In the genomic region with DNA sequence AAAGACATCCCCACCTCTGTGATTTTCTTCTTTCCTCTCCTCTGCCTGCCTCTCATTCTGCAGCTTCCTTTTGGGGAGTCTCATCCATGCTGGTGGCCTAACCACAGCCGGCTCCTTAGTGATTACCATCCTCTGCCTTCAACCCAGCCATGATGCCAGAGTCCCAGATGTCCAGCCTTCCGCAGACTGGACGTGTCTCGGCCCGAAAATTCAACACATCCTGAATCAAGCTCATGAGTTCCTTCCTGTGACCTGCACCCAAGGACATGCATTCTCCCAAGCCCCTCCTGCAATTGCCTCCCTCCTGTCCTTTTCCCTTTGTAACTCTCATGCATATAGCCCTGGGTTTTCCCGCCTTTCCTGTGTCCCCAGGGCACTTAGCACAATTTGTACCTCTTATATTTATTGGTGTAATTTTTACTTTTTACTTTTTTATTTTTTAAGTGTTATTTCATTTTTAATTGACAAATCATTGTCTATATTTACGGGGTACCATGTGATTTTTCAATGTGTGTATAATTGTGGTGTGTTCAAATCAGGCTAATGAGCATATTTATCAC, we compare ENCODE assay signal across 17 cellular contexts. TPM values are rescaled to one million over a fixed set of nuclear protein-coding genes. Genes with fewer than 3 reads are reported as not detected.
A peak's percentile ranks its signal among the peaks of the same experiment; 100 is the strongest.
DNase-seq lines count a peak whose midpoint lies in the region; ATAC-seq lines count a peak whose summit lies in the region.
"Had no signal": no experiment of that assay in that cellular context is flagged by ENCODE, and none has a peak within 500 bp of the region (broad histone marks: within the 10 kb centered on the region; RNA-seq: fewer than 3 reads in every experiment).

No MANE protein-coding gene starts in this region.

- H3K9me3 Mint-ChIP-seq in activated T-cell treated with anti-CD3 and anti-CD28 coated beads, Interleukin-2, amount 50 U/mL, for 72 hours, result peaks cover 0 to 3% of the 10 kb centered on the region in 2 donors
- peaks cover 4% of the 10 kb centered on the region for H3K9me3 Mint-ChIP-seq in activated T-helper 17 cell treated with anti-CD3 and anti-CD28 coated beads, Interleukin-2, amount 50 U/mL, for 72 hours
- peaks cover 4% of the 10 kb centered on the region for H3K9me3 Mint-ChIP-seq in memory B cell
- H3K9me3 Mint-ChIP-seq in stimulated activated naive B cell treated with anti-CD40 and anti-IgM and Interleukin-4, amounts not matched to agents 10 μg/mL and 1 μg/mL and 100 μg/mL, for 72 hours, result peaks cover 3 to 7% of the 10 kb centered on the region in 2 donors
- no peaks in the 10 kb centered on the region for H3K9me3 Mint-ChIP-seq in T-helper 2 cell treated with Interferon-gamma antibody and Interleukin-4, amounts not matched to agents 5 μg/mL and 100 μg/mL, for 36 hours

- no peak for DNase-seq in activated T-cell treated with anti-CD3 and anti-CD28 coated beads, Interleukin-2, amount 50 U/mL, for 72 hours
- DNase-seq in activated T-cell treated with anti-CD3 and anti-CD28 coated beads, Interleukin-2, amount 50 U/mL, for 48 hours, result no peak
- no peak for DNase-seq in memory B cell (ENCODE audit: low spot score in 2 of 2)
- DNase-seq in stimulated activated naive B cell treated with anti-CD40 and anti-IgM and Interleukin-4, amounts not matched to agents 10 μg/mL and 1 μg/mL and 100 μg/mL, for 72 hours, result no peak
- DNase-seq in T-helper 2 cell treated with Interferon-gamma antibody and Interleukin-4, amounts not matched to agents 5 μg/mL and 100 μg/mL, for 36 hours (ENCODE audit: low spot score), result no peak
- no peak for DNase-seq in SW 1271 (lab: John Stamatoyannopoulos, UW)
- DNase-seq in activated CD4-positive, alpha-beta T cell treated with anti-CD3 and anti-CD28 coated beads for 4 hours, result no peak
- DNase-seq: activated naive CD4-positive, alpha-beta T cell treated with anti-CD3 and anti-CD28 coated beads for 36 hours; effector CD4-positive, alpha-beta T cell; GOT3; hippocampal formation; IMR-90; left colon; NCI-H2081; NCI-H526 treated with DMSO at 0.1 percent for 48 hours; transverse colon had no signal

- H3K27me3 Mint-ChIP-seq in activated T-cell treated with anti-CD3 and anti-CD28 coated beads, Interleukin-2, amount 50 U/mL, for 72 hours (ENCODE audit: low read depth), result peaks cover 69% of the 10 kb centered on the region
- H3K27me3 Mint-ChIP-seq in activated T-helper 17 cell treated with anti-CD3 and anti-CD28 coated beads, Interleukin-2, amount 50 U/mL, for 72 hours, result peaks cover 57% of the 10 kb centered on the region
- peaks cover 40% of the 10 kb centered on the region for H3K27me3 Mint-ChIP-seq in memory B cell
- peaks cover 62 to 79% of the 10 kb centered on the region in 2 donors for H3K27me3 Mint-ChIP-seq in stimulated activated naive B cell treated with anti-CD40 and anti-IgM and Interleukin-4, amounts not matched to agents 10 μg/mL and 1 μg/mL and 100 μg/mL, for 72 hours
- H3K27me3 Mint-ChIP-seq in T-helper 2 cell treated with Interferon-gamma antibody and Interleukin-4, amounts not matched to agents 5 μg/mL and 100 μg/mL, for 36 hours (ENCODE audit: low read depth), result peaks cover 59% of the 10 kb centered on the region

- H3K4me3 Mint-ChIP-seq in activated T-cell treated with anti-CD3 and anti-CD28 coated beads, Interleukin-2, amount 50 U/mL, for 72 hours, result peak overlapping the region; percentile 33 to 72
- peak overlapping the region; percentile 32 for H3K4me3 Mint-ChIP-seq in activated T-helper 17 cell treated with anti-CD3 and anti-CD28 coated beads, Interleukin-2, amount 50 U/mL, for 72 hours
- peak overlapping the region; percentile 39 for H3K4me3 Mint-ChIP-seq in memory B cell
- peak overlapping the region; percentile 60 to 80 for H3K4me3 Mint-ChIP-seq in stimulated activated naive B cell treated with anti-CD40 and anti-IgM and Interleukin-4, amounts not matched to agents 10 μg/mL and 1 μg/mL and 100 μg/mL, for 72 hours
- H3K4me3 Mint-ChIP-seq in T-helper 2 cell treated with Interferon-gamma antibody and Interleukin-4, amounts not matched to agents 5 μg/mL and 100 μg/mL, for 36 hours, result no peak overlapping the region

- peaks cover 14% of the 10 kb centered on the region for H3K4me1 Mint-ChIP-seq in activated T-cell treated with anti-CD3 and anti-CD28 coated beads, Interleukin-2, amount 50 U/mL, for 72 hours (ENCODE audit: low read depth)
- peaks cover 9% of the 10 kb centered on the region for H3K4me1 Mint-ChIP-seq in activated T-helper 17 cell treated with anti-CD3 and anti-CD28 coated beads, Interleukin-2, amount 50 U/mL, for 72 hours
- peaks cover 10% of the 10 kb centered on the region for H3K4me1 Mint-ChIP-seq in memory B cell
- peaks cover 20 to 26% of the 10 kb centered on the region in 2 donors for H3K4me1 Mint-ChIP-seq in stimulated activated naive B cell treated with anti-CD40 and anti-IgM and Interleukin-4, amounts not matched to agents 10 μg/mL and 1 μg/mL and 100 μg/mL, for 72 hours
- H3K4me1 Mint-ChIP-seq in T-helper 2 cell treated with Interferon-gamma antibody and Interleukin-4, amounts not matched to agents 5 μg/mL and 100 μg/mL, for 36 hours (ENCODE audit: low read depth), result peaks cover 2% of the 10 kb centered on the region

- peaks cover 4 to 5% of the 10 kb centered on the region in 2 donors for H3K36me3 Mint-ChIP-seq in activated T-cell treated with anti-CD3 and anti-CD28 coated beads, Interleukin-2, amount 50 U/mL, for 72 hours (ENCODE audit: insufficient read depth in 2 of 2)
- no peaks in the 10 kb centered on the region for H3K36me3 Mint-ChIP-seq in activated T-helper 17 cell treated with anti-CD3 and anti-CD28 coated beads, Interleukin-2, amount 50 U/mL, for 72 hours (ENCODE audit: low read depth)
- peaks cover 1% of the 10 kb centered on the region for H3K36me3 Mint-ChIP-seq in memory B cell
- H3K36me3 Mint-ChIP-seq in stimulated activated naive B cell treated with anti-CD40 and anti-IgM and Interleukin-4, amounts not matched to agents 10 μg/mL and 1 μg/mL and 100 μg/mL, for 72 hours, result peaks cover 2 to 3% of the 10 kb centered on the region in 2 donors
- H3K36me3 Mint-ChIP-seq in T-helper 2 cell treated with Interferon-gamma antibody and Interleukin-4, amounts not matched to agents 5 μg/mL and 100 μg/mL, for 36 hours (ENCODE audit: low read depth), result no peaks in the 10 kb centered on the region

- no peak overlapping the region for H3K27ac Mint-ChIP-seq in activated T-cell treated with anti-CD3 and anti-CD28 coated beads, Interleukin-2, amount 50 U/mL, for 72 hours
- H3K27ac Mint-ChIP-seq in activated T-helper 17 cell treated with anti-CD3 and anti-CD28 coated beads, Interleukin-2, amount 50 U/mL, for 72 hours, result no peak overlapping the region
- H3K27ac Mint-ChIP-seq in memory B cell, result no peak overlapping the region
- no peak overlapping the region for H3K27ac Mint-ChIP-seq in stimulated activated naive B cell treated with anti-CD40 and anti-IgM and Interleukin-4, amounts not matched to agents 10 μg/mL and 1 μg/mL and 100 μg/mL, for 72 hours
- no peak overlapping the region for H3K27ac Mint-ChIP-seq in T-helper 2 cell treated with Interferon-gamma antibody and Interleukin-4, amounts not matched to agents 5 μg/mL and 100 μg/mL, for 36 hours
- H3K27ac Mint-ChIP-seq: activated naive CD4-positive, alpha-beta T cell treated with anti-CD3 and anti-CD28 coated beads for 36 hours had no signal

- ATAC-seq in activated T-cell treated with anti-CD3 and anti-CD28 coated beads, Interleukin-2, amount 50 U/mL, for 72 hours (replicated peaks in 1 of 2), result no peak
- ATAC-seq in activated T-helper 17 cell treated with anti-CD3 and anti-CD28 coated beads, Interleukin-2, amount 50 U/mL, for 72 hours (replicated peaks), result no peak
- ATAC-seq in memory B cell (ENCODE audit: low read depth), result no peak
- ATAC-seq in stimulated activated naive B cell treated with anti-CD40 and anti-IgM and Interleukin-4, amounts not matched to agents 10 μg/mL and 1 μg/mL and 100 μg/mL, for 72 hours (replicated peaks), result no peak
- ATAC-seq: left colon had no signal

RNA-seq across cellular contexts. Expression of gene SLC13A5, which starts 1.2 kb away (rescaled TPM):
- under 1 TPM in 1 of 2 donors, not detected in 1; 0.22 TPM for total RNA-seq in activated T-cell treated with anti-CD3 and anti-CD28 coated beads, Interleukin-2, amount 50 U/mL, for 72 hours
- total RNA-seq in activated T-helper 17 cell treated with anti-CD3 and anti-CD28 coated beads, Interleukin-2, amount 50 U/mL, for 72 hours, result not detected
- total RNA-seq: activated naive CD4-positive, alpha-beta T cell treated with anti-CD3 and anti-CD28 coated beads for 36 hours; IMR-90; left colon; transverse colon had no signal

RNA-seq across cellular contexts. Expression of gene XAF1, which starts 41.5 kb away (rescaled TPM):
- 10 to 100 TPM; 19.1 to 31.1 TPM for total RNA-seq in activated T-cell treated with anti-CD3 and anti-CD28 coated beads, Interleukin-2, amount 50 U/mL, for 72 hours
- 10 to 100 TPM; 10.1 to 15.4 TPM for total RNA-seq in activated T-helper 17 cell treated with anti-CD3 and anti-CD28 coated beads, Interleukin-2, amount 50 U/mL, for 72 hours
